Comparison of ENCODE assay signal across 23 cellular contexts in the genomic region with DNA sequence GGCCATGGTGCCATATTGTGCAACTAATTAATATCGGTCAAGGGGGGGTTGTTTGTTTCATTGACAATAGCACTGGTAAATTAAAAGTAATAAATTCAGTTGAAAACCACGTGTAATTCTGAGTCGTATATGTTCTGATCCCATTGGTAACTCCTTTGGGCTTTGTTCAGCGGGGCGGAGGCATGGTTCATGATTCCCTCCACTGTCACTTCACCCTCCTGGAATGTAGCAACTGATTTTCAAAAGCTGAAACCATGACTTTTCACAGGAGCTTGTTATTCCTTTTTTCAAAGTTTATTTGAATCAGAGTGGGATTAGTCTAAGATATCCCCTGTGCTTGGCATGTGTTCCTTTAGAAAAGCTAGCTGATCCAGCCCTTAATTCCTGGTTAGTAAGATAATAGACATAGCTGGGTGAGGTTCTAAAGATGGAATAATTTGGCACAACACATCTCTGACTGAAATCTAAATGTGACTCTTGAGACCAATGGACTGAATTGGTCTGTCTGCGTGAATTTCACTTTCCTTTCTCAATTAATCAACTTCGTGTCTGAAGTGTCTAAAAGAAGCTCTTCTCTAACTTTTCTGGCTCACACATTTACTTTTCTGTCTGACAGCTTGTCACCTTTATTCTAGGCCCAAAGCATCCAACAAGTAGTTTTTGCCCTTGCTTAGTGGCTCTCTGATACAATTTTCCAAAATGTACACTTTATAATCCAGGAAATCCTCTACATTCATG.
"Had no signal": no experiment of that assay in that cellular context is flagged by ENCODE, and none has a peak within 500 bp of the region (broad histone marks: within the 10 kb centered on the region; RNA-seq: fewer than 3 reads in every experiment).

No MANE protein-coding gene starts in this region.

- H3K27me3 ChIP-seq: colonic mucosa, spleen, upper lobe of right lung had no signal

- H3K4me3 Mint-ChIP-seq: activated CD8-positive, alpha-beta T cell treated with anti-CD3 and anti-CD28 coated beads for 36 hours; activated naive CD8-positive, alpha-beta T cell treated with anti-CD3 and anti-CD28 coated beads, Interleukin-2, amount 10 ng/mL, durations not matched to agents 7 days and 5 days; brain; endodermal cell; neural crest cell; stimulated activated naive B cell treated with anti-CD40 and anti-IgM and Interleukin-4, amounts not matched to agents 10 μg/mL and 1 μg/mL and 100 μg/mL, for 72 hours; T-helper 2 cell treated with Interferon-gamma antibody and Interleukin-4, amounts not matched to agents 5 μg/mL and 100 μg/mL, for 36 hours; WTC11 had no signal

- H3K4me1 Mint-ChIP-seq: activated naive CD8-positive, alpha-beta T cell treated with anti-CD3 and anti-CD28 coated beads, Interleukin-2, amount 10 ng/mL, durations not matched to agents 7 days and 5 days had no signal

- H3K4me3 ChIP-seq: colonic mucosa, spleen, thoracic aorta, upper lobe of right lung had no signal

- H3K36me3 Mint-ChIP-seq: activated naive CD8-positive, alpha-beta T cell treated with anti-CD3 and anti-CD28 coated beads, Interleukin-2, amount 10 ng/mL, durations not matched to agents 7 days and 5 days; brain; WTC11 had no signal

- DNase-seq: activated CD4-positive, alpha-beta T cell treated with anti-CD3 and anti-CD28 coated beads for 48 hours; activated CD8-positive, alpha-beta T cell treated with anti-CD3 and anti-CD28 coated beads for 36 hours; activated naive CD4-positive, alpha-beta T cell treated with Interleukin-2 at 50 U/mL for 16 hours; activated naive CD8-positive, alpha-beta T cell treated with anti-CD3 and anti-CD28 coated beads, Interleukin-2, amount 10 ng/mL, durations not matched to agents 7 days and 5 days; activated T-cell treated with anti-CD3 and anti-CD28 coated beads, Interleukin-2, amount 50 U/mL, for 1 hour; central memory CD4-positive, alpha-beta T cell; colonic mucosa; endodermal cell; foreskin melanocyte; head of caudate nucleus; kidney; spleen; stimulated activated naive B cell treated with anti-CD40 and anti-IgM and Interleukin-4, amounts not matched to agents 10 μg/mL and 1 μg/mL and 100 μg/mL, for 72 hours; upper lobe of right lung had no signal

- H3K36me3 ChIP-seq: colonic mucosa, spleen, thoracic aorta, upper lobe of right lung had no signal

- ATAC-seq: activated CD8-positive, alpha-beta T cell treated with anti-CD3 and anti-CD28 coated beads for 36 hours; left lobe of liver; sciatic nerve; stimulated activated naive B cell treated with anti-CD40 and anti-IgM and Interleukin-4, amounts not matched to agents 10 μg/mL and 1 μg/mL and 100 μg/mL, for 72 hours; upper lobe of right lung; WTC11 had no signal

- H3K27me3 Mint-ChIP-seq: activated CD8-positive, alpha-beta T cell treated with anti-CD3 and anti-CD28 coated beads for 36 hours; activated naive CD8-positive, alpha-beta T cell treated with anti-CD3 and anti-CD28 coated beads, Interleukin-2, amount 10 ng/mL, durations not matched to agents 7 days and 5 days; stimulated activated naive B cell treated with anti-CD40 and anti-IgM and Interleukin-4, amounts not matched to agents 10 μg/mL and 1 μg/mL and 100 μg/mL, for 72 hours had no signal

- H3K4me1 ChIP-seq: colonic mucosa, spleen, upper lobe of right lung had no signal

- H3K27ac Mint-ChIP-seq: activated CD8-positive, alpha-beta T cell treated with anti-CD3 and anti-CD28 coated beads for 36 hours; activated naive CD8-positive, alpha-beta T cell treated with anti-CD3 and anti-CD28 coated beads, Interleukin-2, amount 10 ng/mL, durations not matched to agents 7 days and 5 days; activated T-helper 2 cell treated with anti-CD3 and anti-CD28 coated beads, Interferon-gamma antibody, Interleukin-2, Interleukin-4, amounts not matched to agents 10 μg/mL and 5 μg/mL and 100 μg/mL, durations not matched to agents 14 hours and 24 hours and 36 hours; brain; endodermal cell; stimulated activated naive B cell treated with anti-CD40 and anti-IgM and Interleukin-4, amounts not matched to agents 10 μg/mL and 1 μg/mL and 100 μg/mL, for 72 hours; T-helper 2 cell treated with Interferon-gamma antibody and Interleukin-4, amounts not matched to agents 5 μg/mL and 100 μg/mL, for 36 hours; WTC11 had no signal

- H3K9me3 Mint-ChIP-seq: activated naive CD8-positive, alpha-beta T cell treated with anti-CD3 and anti-CD28 coated beads, Interleukin-2, amount 10 ng/mL, durations not matched to agents 7 days and 5 days; activated T-helper 2 cell treated with anti-CD3 and anti-CD28 coated beads, Interferon-gamma antibody, Interleukin-2, Interleukin-4, amounts not matched to agents 10 μg/mL and 5 μg/mL and 100 μg/mL, durations not matched to agents 14 hours and 24 hours and 36 hours; endodermal cell; T-helper 2 cell treated with Interferon-gamma antibody and Interleukin-4, amounts not matched to agents 5 μg/mL and 100 μg/mL, for 36 hours had no signal

- H3K9me3 ChIP-seq: colonic mucosa, upper lobe of right lung had no signal

- H3K27ac ChIP-seq: colonic mucosa, epithelial cell of prostate, spleen, thoracic aorta, upper lobe of right lung had no signal
